In the genomic region with DNA sequence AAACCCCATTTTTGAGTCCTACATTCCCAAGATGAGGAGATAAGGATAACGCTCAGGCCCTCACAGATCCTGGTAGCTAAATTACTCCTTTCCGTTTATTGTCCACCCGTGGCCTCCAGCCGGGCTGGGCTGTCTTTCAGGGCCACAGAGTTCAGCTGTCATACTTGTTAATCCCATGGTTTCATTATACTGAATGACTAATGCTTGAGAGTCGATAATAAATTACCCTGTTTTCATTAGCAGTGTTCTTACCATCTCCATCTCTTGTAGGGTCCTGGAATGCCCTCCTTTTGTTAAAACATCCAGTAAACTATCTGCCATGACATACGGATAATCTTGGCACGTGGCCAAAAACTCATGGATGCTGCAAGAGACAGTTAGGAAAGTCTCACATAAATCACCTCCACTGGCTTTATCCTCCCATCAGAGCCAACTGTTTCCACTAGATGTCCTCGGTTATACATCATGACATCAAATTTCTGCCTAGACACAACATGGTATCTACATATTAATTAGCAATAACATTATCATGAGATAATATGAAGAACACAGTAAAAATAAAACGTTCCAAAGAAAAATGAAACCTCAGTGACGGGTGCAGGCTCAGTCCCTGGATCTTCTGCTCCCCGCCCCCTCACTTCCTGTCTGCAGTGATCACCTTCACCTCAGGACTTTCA, we compare ENCODE assay signal across 10 cellular contexts. TPM values are rescaled to one million over a fixed set of nuclear protein-coding genes. Genes with fewer than 3 reads are reported as not detected.
DNase-seq lines count a peak whose midpoint lies in the region; ATAC-seq and TF ChIP-seq lines count a peak whose summit lies in the region.
"Had no signal": no experiment of that assay in that cellular context is flagged by ENCODE, and none has a peak within 500 bp of the region (broad histone marks: within the 10 kb centered on the region; RNA-seq: fewer than 3 reads in every experiment).

No MANE protein-coding gene starts in this region.

- TF ChIP-seq CTCF in AG10803 (conservative IDR thresholded peaks at IDR 0.05; ENCODE audit: low read length), result peak; percentile 38
- peak; percentile 19 for TF ChIP-seq CTCF in fibroblast of villous mesenchyme (IDR thresholded peaks at IDR 0.05; ENCODE audit: insufficient read depth, low read depth, low read length)
- no peak for TF ChIP-seq CTCF in vagina (IDR thresholded peaks at IDR 0.05)

- H3K36me3 ChIP-seq in vagina, result peaks cover 0 to 43% of the 10 kb centered on the region in 2 donors

- H3K27ac Mint-ChIP-seq in T-helper 2 cell treated with Interferon-gamma antibody and Interleukin-4, amounts not matched to agents 5 μg/mL and 100 μg/mL, for 36 hours, result peak overlapping the region; percentile 61

- peak overlapping the region; percentile 17 for H3K4me3 Mint-ChIP-seq in T-helper 2 cell treated with Interferon-gamma antibody and Interleukin-4, amounts not matched to agents 5 μg/mL and 100 μg/mL, for 36 hours

- no peaks in the 10 kb centered on the region for H3K9me3 ChIP-seq in vagina
- H3K9me3 ChIP-seq: HAP-1 had no signal

- ATAC-seq in GM18502 (IDR thresholded peaks at IDR 0.05; ENCODE audit: poor library complexity, unreplicated experiment) (no peak), GM18873 (IDR thresholded peaks at IDR 0.05; ENCODE audit: low FRiP score, unreplicated experiment) (no peak)

- no peaks in the 10 kb centered on the region for H3K9me3 Mint-ChIP-seq in T-helper 2 cell treated with Interferon-gamma antibody and Interleukin-4, amounts not matched to agents 5 μg/mL and 100 μg/mL, for 36 hours

- H3K4me1 Mint-ChIP-seq in T-helper 2 cell treated with Interferon-gamma antibody and Interleukin-4, amounts not matched to agents 5 μg/mL and 100 μg/mL, for 36 hours (ENCODE audit: low read depth), result peaks cover 26% of the 10 kb centered on the region

- peaks cover 9% of the 10 kb centered on the region for H3K4me1 ChIP-seq in vagina

- peaks cover 60% of the 10 kb centered on the region for H3K36me3 Mint-ChIP-seq in T-helper 2 cell treated with Interferon-gamma antibody and Interleukin-4, amounts not matched to agents 5 μg/mL and 100 μg/mL, for 36 hours (ENCODE audit: low read depth)

- no peak for TF ChIP-seq POLR2A in vagina (IDR thresholded peaks at IDR 0.05)

- peak overlapping the region; percentile 37 for H3K27ac ChIP-seq in vagina
- H3K27ac ChIP-seq: dorsolateral prefrontal cortex had no signal

- DNase-seq in AG10803 (ENCODE audit: low read depth), result peak; percentile 66
- peak; percentile 23 for DNase-seq in HCEC 1CT
- DNase-seq in T-helper 2 cell treated with Interferon-gamma antibody and Interleukin-4, amounts not matched to agents 5 μg/mL and 100 μg/mL, for 36 hours (ENCODE audit: low spot score), result no peak
- DNase-seq in fibroblast of villous mesenchyme (ENCODE audit: low read depth), result peak; percentile 82
- peak in 1 of 2 donors; percentile 85 for DNase-seq in vagina (ENCODE audit: extremely low spot score in 2 of 2)
- no peak for DNase-seq in SK-N-DZ (ENCODE audit: low spot score)

- H3K4me3 ChIP-seq in AG10803 (ENCODE audit: low read length) (no peak overlapping the region), fibroblast of villous mesenchyme (ENCODE audit: low read depth, low read length) (no peak overlapping the region), vagina (no peak overlapping the region)
- H3K4me3 ChIP-seq: dorsolateral prefrontal cortex, HAP-1 had no signal

- intact Hi-C loops in vagina (cut with DNase I), result no loop called here

- no peaks in the 10 kb centered on the region for H3K27me3 ChIP-seq in vagina
- H3K27me3 ChIP-seq: dorsolateral prefrontal cortex had no signal

- H3K27me3 Mint-ChIP-seq in T-helper 2 cell treated with Interferon-gamma antibody and Interleukin-4, amounts not matched to agents 5 μg/mL and 100 μg/mL, for 36 hours (ENCODE audit: low read depth), result no peaks in the 10 kb centered on the region

RNA-seq across cellular contexts. Expression of gene BRD7, which starts 45.3 kb away (rescaled TPM):
- total RNA-seq in fibroblast of villous mesenchyme (29.0 and 31.5 TPM in 2 replicates), vagina (49.6 TPM)
- 102 TPM in 2 replicates for polyA plus RNA-seq in SK-N-DZ (2014; cell fraction: cytosol; rRNA removed)
- polyA plus RNA-seq in SK-N-DZ (2014; cell fraction: nucleus; rRNA removed), result 74.8 and 92.0 TPM in 2 replicates

RNA-seq across cellular contexts. Expression of gene ADCY7, which starts 57.1 kb away (rescaled TPM):
- total RNA-seq in fibroblast of villous mesenchyme (39.9 and 44.9 TPM in 2 replicates), vagina (18.9 TPM)
- polyA plus RNA-seq in SK-N-DZ (2014; cell fraction: cytosol; rRNA removed), result 17.1 and 38.6 TPM in 2 replicates
- polyA plus RNA-seq in SK-N-DZ (2014; cell fraction: nucleus; rRNA removed), result 68.1 and 81.4 TPM in 2 replicates

Comparison
In these comparisons a context has a peak if more than half of its experiments do, and no peak if none do; other contexts are left out.
1. DNase-seq: peak in AG10803 (single experiment), HCEC 1CT (single experiment) and fibroblast of villous mesenchyme (single experiment); none in T-helper 2 cell treated with Interferon-gamma antibody and Interleukin-4, amounts not matched to agents 5 μg/mL and 100 μg/mL, for 36 hours (single experiment) and SK-N-DZ (single experiment).
2. CTCF ChIP-seq: peak in AG10803 (single experiment) and fibroblast of villous mesenchyme (single experiment); none in vagina (0 of 3).